In genomic region chr3:29497282-29497681, GRCh38 we compare ENCODE assay signal across 23 cellular contexts.
"Had no signal": no experiment of that assay in that cellular context is flagged by ENCODE, and none has a peak within 500 bp of the region (broad histone marks: within the 10 kb centered on the region; RNA-seq: fewer than 3 reads in every experiment).

No MANE protein-coding gene starts in this region.

- FAIRE-seq: endometrium, keratinocyte had no signal

- H3K9me3 ChIP-seq: esophagus squamous epithelium, gastroesophageal sphincter, heart left ventricle, left lung, lower lobe of right lung, mucosa of descending colon had no signal

- H3K27ac ChIP-seq: coronary artery, epithelial cell of prostate, esophagus squamous epithelium, gastroesophageal sphincter, heart left ventricle, left lung, lower lobe of right lung had no signal

- H3K4me1 ChIP-seq: esophagus squamous epithelium, gastroesophageal sphincter, heart left ventricle, left lung, lower lobe of right lung had no signal

- H3K27me3 ChIP-seq: esophagus squamous epithelium, gastroesophageal sphincter, heart left ventricle, left lung had no signal

- H3K4me3 ChIP-seq: coronary artery, esophagus squamous epithelium, gastroesophageal sphincter, heart left ventricle, left lung, lower lobe of right lung, mucosa of descending colon had no signal

- DNase-seq: effector CD8-positive, alpha-beta T cell; effector memory CD8-positive, alpha-beta T cell; endodermal cell; erythroblast; esophagus squamous epithelium; foreskin fibroblast; foreskin melanocyte; heart left ventricle; hippocampal formation; left cardiac atrium; left lung; left ventricle myocardium superior; mesenchymal stem cell; mucosa of descending colon; naive B cell; naive thymus-derived CD8-positive, alpha-beta T cell had no signal

- ATAC-seq: effector memory CD8-positive, alpha-beta T cell; esophagus mucosa; gastroesophageal sphincter; heart left ventricle; left cardiac atrium; left lung; left ventricle myocardium superior; lower lobe of right lung; mucosa of descending colon; naive thymus-derived CD8-positive, alpha-beta T cell had no signal

- H3K36me3 ChIP-seq: esophagus squamous epithelium, gastroesophageal sphincter, left lung, lower lobe of right lung had no signal
